In the genomic region with DNA sequence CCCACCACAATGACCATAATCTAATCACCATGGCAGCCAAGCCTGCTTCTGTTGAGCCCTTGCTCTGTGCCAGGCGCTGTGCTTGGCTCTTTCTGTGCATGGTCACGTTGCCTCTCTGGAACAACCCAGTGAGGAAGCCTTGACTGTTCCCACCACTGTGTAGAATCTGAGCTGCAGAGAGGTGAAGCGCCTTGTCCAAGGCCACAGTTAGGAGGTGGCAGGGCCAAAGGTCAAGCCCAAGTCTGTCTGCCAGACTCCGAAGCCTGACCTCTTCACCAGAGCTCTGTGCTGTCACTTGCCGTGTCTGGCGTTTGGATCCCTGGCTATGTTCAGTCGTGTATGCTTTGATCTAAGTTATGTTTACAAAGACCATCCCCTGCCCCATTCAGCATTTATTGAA, we compare ENCODE assay signal across 1 cellular context.
TF ChIP-seq lines count a peak whose summit lies in the region.

No MANE protein-coding gene starts in this region.

TF ChIP-seq in GM12891, 5 proteins besides CTCF, POLR2A, EP300 and RAD21:
- TF ChIP-seq POLR2AphosphoS5 (IDR thresholded peaks at IDR 0.05; ENCODE audit: low read depth, low read length) (no peak), POU2F2 (IDR thresholded peaks at IDR 0.05; ENCODE audit: low read depth, low read length) (no peak), SPI1 (IDR thresholded peaks at IDR 0.05; ENCODE audit: low read depth, low read length) (no peak), PAX5 (IDR thresholded peaks at IDR 0.05; ENCODE audit: insufficient read depth, low read length, severe bottlenecking) (no peak), TAF1 (IDR thresholded peaks at IDR 0.05; ENCODE audit: low read depth, low read length) (no peak)
